ENCODE assay signal across 8 cellular contexts in the genomic region with DNA sequence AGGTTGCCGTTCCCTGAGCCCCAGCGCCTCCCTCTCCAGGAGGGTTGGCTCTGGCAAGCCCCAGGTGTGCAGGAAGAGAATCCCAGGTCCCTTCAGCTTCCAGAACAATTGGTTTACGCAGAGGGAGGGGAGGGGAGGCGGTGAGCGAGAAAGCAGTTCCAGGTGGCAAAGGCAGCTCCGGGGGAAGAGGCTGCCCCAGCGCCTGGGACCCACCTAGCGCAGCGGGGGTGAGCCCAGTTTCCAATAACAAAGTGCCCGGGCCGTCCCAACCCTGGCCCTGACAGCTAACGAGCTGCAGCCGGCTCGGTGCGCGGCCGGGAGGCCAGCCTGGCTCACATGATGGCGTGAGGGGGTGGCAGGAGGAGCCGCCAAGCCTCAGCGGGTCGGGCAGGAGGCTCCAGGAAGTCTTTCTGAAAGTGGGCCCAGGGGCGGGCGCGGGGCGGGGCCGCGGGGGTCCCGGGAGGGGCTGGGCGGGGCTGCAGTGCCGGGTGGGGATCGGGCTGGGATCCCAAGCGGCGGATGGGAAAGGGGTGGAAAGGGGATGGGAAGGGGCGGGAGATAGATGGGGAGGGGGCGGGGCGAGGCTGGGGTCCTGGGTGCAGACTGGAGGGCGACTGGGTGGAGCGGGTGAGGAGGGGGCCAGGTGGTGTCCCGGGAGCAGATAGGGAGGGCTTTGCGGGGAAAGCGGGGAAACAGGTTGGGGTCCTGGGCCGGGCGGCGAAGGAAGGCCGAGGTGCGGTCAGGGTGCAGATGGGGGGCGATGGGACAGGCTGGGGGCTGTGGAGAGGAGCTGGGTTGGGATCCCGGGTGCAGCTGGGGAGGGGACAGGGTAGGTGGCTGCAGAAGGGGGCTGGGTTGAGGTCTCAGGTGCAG. TPM values are rescaled to one million over a fixed set of nuclear protein-coding genes. Genes with fewer than 3 reads are reported as not detected.
DNase-seq lines count a peak whose midpoint lies in the region; ATAC-seq lines count a peak whose summit lies in the region.

No MANE protein-coding gene starts in this region.

- H3K9me3 Mint-ChIP-seq in activated naive CD4-positive, alpha-beta T cell treated with anti-CD3 and anti-CD28 coated beads for 36 hours = no peaks in the 10 kb centered on the region

- intact Hi-C loops in activated naive CD4-positive, alpha-beta T cell treated with anti-CD3 and anti-CD28 coated beads for 36 hours (cut with micrococcal nuclease) = no loop called here
- intact Hi-C loops in Right ventricle myocardium inferior (cut with DNase I) = loop anchor here (5.0 kb wide), 1 partner anchor 118 kb away; no protein-coding TSS in a partner anchor

- H3K4me1 ChIP-seq in neuron (ENCODE audit: insufficient read depth, low read length) = peaks cover 20% of the 10 kb centered on the region

- no peaks in the 10 kb centered on the region for H3K9me3 ChIP-seq in neuron (ENCODE audit: low read length)

- DNase-seq in AG08396 (ENCODE audit: low spot score) (peak; percentile 82), HK-2 (ENCODE audit: unreplicated experiment) (peak; percentile 75), Right ventricle myocardium inferior (ENCODE audit: missing footprints) (peak; percentile 82), NCI-H1092 (lab: John Stamatoyannopoulos, UW) (no peak), GOT3 (lab: John Stamatoyannopoulos, UW) (no peak)
- DNase-seq in activated naive CD4-positive, alpha-beta T cell treated with anti-CD3 and anti-CD28 coated beads for 36 hours = peak; percentile 51

- no peak overlapping the region for H2AFZ ChIP-seq in neuron (ENCODE audit: low read depth, low read length)

- ATAC-seq in Right ventricle myocardium inferior = peak; percentile 20
- no peak for ATAC-seq in GM18520 (IDR thresholded peaks at IDR 0.05; ENCODE audit: unreplicated experiment)

- no peaks in the 10 kb centered on the region for H3K36me3 ChIP-seq in neuron (ENCODE audit: insufficient read depth, low read length)

- H3K27ac Mint-ChIP-seq in activated naive CD4-positive, alpha-beta T cell treated with anti-CD3 and anti-CD28 coated beads for 36 hours = no peak overlapping the region

- CTCF ChIA-PET in activated naive CD4-positive, alpha-beta T cell treated with anti-CD3 and anti-CD28 coated beads for 36 hours (lab: Charles Lee) = interaction anchor here (0.6 to 1.4 kb wide), 3 partner anchors 22 to 173 kb away, joined by 3 to 5 read pairs (median 3); no protein-coding TSS in a partner anchor

- peaks cover 35% of the 10 kb centered on the region for H3K4me1 Mint-ChIP-seq in activated naive CD4-positive, alpha-beta T cell treated with anti-CD3 and anti-CD28 coated beads for 36 hours (ENCODE audit: low read depth)

- H3K36me3 Mint-ChIP-seq in activated naive CD4-positive, alpha-beta T cell treated with anti-CD3 and anti-CD28 coated beads for 36 hours (ENCODE audit: low read depth) = peaks cover 4% of the 10 kb centered on the region

- H3K4me3 Mint-ChIP-seq in activated naive CD4-positive, alpha-beta T cell treated with anti-CD3 and anti-CD28 coated beads for 36 hours = peak overlapping the region; percentile 67

- H3K27me3 ChIP-seq in neuron (ENCODE audit: insufficient read depth, low read length) = peaks cover 7% of the 10 kb centered on the region

- no peaks in the 10 kb centered on the region for H3K27me3 Mint-ChIP-seq in activated naive CD4-positive, alpha-beta T cell treated with anti-CD3 and anti-CD28 coated beads for 36 hours (ENCODE audit: low read depth)

- peak overlapping the region; percentile 30 for H3K4me3 ChIP-seq in neuron (ENCODE audit: low read length)

RNA-seq across cellular contexts. Expression of a gene that starts 22.8 kb away (rescaled TPM):
- 10 to 100 TPM; 45.5 to 45.7 TPM for total RNA-seq in activated naive CD4-positive, alpha-beta T cell treated with anti-CD3 and anti-CD28 coated beads for 36 hours
- 81.0 TPM for total RNA-seq in Right ventricle myocardium inferior

RNA-seq across cellular contexts. Expression of a gene that starts 48.7 kb away (rescaled TPM):
- total RNA-seq in activated naive CD4-positive, alpha-beta T cell treated with anti-CD3 and anti-CD28 coated beads for 36 hours = not detected
- total RNA-seq in Right ventricle myocardium inferior = not detected

Comparison
In these comparisons a context has a peak if more than half of its experiments do, and no peak if none do; other contexts are left out.
1. DNase-seq: peak in AG08396 (single experiment), HK-2 (single experiment), activated naive CD4-positive, alpha-beta T cell treated with anti-CD3 and anti-CD28 coated beads for 36 hours (single experiment) and Right ventricle myocardium inferior (single experiment); none in NCI-H1092 (single experiment) and GOT3 (single experiment).